14 cellular contexts compared by ENCODE assay signal in the genomic region with DNA sequence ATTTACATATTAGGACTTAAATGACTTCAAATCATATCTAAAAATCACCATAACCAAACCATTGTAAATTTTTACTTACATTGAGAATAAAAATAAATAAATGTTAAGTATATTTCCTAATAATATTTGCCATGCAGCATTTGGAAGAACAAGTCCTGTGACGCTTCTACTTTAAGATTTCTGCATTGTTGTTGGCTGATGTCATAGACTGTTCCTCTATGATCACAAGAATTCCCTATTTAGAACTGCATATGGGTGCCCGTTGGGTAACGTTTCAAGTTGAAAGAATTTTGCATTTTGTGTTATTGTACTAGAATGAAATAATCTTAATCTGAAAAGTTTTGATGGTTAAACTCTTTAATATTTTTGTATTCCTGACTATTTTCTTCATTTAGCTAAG. TPM values are rescaled to one million over a fixed set of nuclear protein-coding genes. Genes with fewer than 3 reads are reported as not detected.
DNase-seq lines count a peak whose midpoint lies in the region; ATAC-seq and TF ChIP-seq lines count a peak whose summit lies in the region.
"Had no signal": no experiment of that assay in that cellular context is flagged by ENCODE, and none has a peak within 500 bp of the region (broad histone marks: within the 10 kb centered on the region; RNA-seq: fewer than 3 reads in every experiment).

No MANE protein-coding gene starts in this region.

- no peaks in the 10 kb centered on the region for H3K9me3 ChIP-seq in muscle layer of colon (ENCODE audit: low read length)

- peaks cover 6% of the 10 kb centered on the region; the same call in 1 of the 2 replicates for H3K36me3 Mint-ChIP-seq in HFFc6 (ENCODE audit: low read depth)

- CTCF ChIA-PET in AG04449 (lab: Yijun Ruan, JAX): no interaction called here

- no peak for TF ChIP-seq CTCF in AG04449 (IDR thresholded peaks at IDR 0.05; ENCODE audit: insufficient read depth, low read length, missing control alignments)
- no peak for TF ChIP-seq CTCF in HFFc6 (IDR thresholded peaks at IDR 0.05)
- TF ChIP-seq CTCF in cardiac fibroblast (IDR thresholded peaks at IDR 0.05; ENCODE audit: low read depth, low read length): no peak

- no peaks in the 10 kb centered on the region for H3K27me3 ChIP-seq in muscle layer of colon (ENCODE audit: control insufficient read depth in 1 of 2, insufficient read depth in 2 of 2, low read length in 2 of 2)

- no peaks in the 10 kb centered on the region; the same call in 1 of the 2 replicates for H3K27me3 Mint-ChIP-seq in HFFc6 (ENCODE audit: insufficient read depth)

- H3K4me3 ChIP-seq in AG04449 (ENCODE audit: low read depth, low read length): no peak overlapping the region
- H3K4me3 ChIP-seq in cardiac fibroblast (replicated peaks in 1 of 2; ENCODE audit: low read depth in 2 of 2, low read length in 2 of 2): no peak overlapping the region
- no peak overlapping the region for H3K4me3 ChIP-seq in muscle layer of colon (ENCODE audit: low read depth in 1 of 2, low read length in 2 of 2)

- H3K4me1 Mint-ChIP-seq in HFFc6 (ENCODE audit: low read depth): peaks cover 72% of the 10 kb centered on the region

- POLR2A ChIA-PET in AG04449 (lab: Yijun Ruan, JAX): interaction anchor here (1.1 to 1.4 kb wide), 2 partner anchors 17 to 20 kb away, joined by 4 read pairs; no protein-coding TSS in a partner anchor

- peak overlapping the region; percentile 43 for H3K27ac ChIP-seq in muscle layer of colon (ENCODE audit: low read depth, low read length)
- H3K27ac ChIP-seq: KMS-11, parathyroid adenoma had no signal

- H3K27ac Mint-ChIP-seq in HFFc6: peak overlapping the region; percentile 92
- H3K27ac Mint-ChIP-seq: activated naive CD4-positive, alpha-beta T cell treated with anti-CD3 and anti-CD28 coated beads for 36 hours had no signal

- H3K9me3 Mint-ChIP-seq in HFFc6: no peaks in the 10 kb centered on the region
- H3K9me3 Mint-ChIP-seq: activated naive CD4-positive, alpha-beta T cell treated with anti-CD3 and anti-CD28 coated beads for 36 hours had no signal

- DNase-seq in AG04449 (ENCODE audit: low read depth, low spot score) (peak; percentile 58), HFFc6 (peak; percentile 55), cardiac fibroblast (ENCODE audit: low read depth in 2 of 2) (peak; percentile 82 to 92), occipital lobe (lab: John Stamatoyannopoulos, UW) (no peak), NK-92 (lab: John Stamatoyannopoulos, UW; ENCODE audit: unreplicated experiment) (no peak)
- no peak for DNase-seq in activated CD4-positive, CD25-positive, alpha-beta regulatory T cell (lab: John Stamatoyannopoulos, UW)
- DNase-seq: activated CD4-positive, alpha-beta T cell treated with anti-CD3 and anti-CD28 coated beads, Interleukin-2, amount 50 U/mL, for 4 hours; activated naive CD4-positive, alpha-beta T cell treated with anti-CD3 and anti-CD28 coated beads for 36 hours; effector CD4-positive, alpha-beta T cell; NCI-H510A had no signal

- H3K4me1 ChIP-seq in muscle layer of colon (ENCODE audit: insufficient read depth, low read length): peaks cover 32% of the 10 kb centered on the region

- peak overlapping the region; percentile 46 for H3K4me3 Mint-ChIP-seq in HFFc6
- H3K4me3 Mint-ChIP-seq: activated naive CD4-positive, alpha-beta T cell treated with anti-CD3 and anti-CD28 coated beads for 36 hours had no signal

- H3K9ac ChIP-seq in muscle layer of colon (ENCODE audit: low read length): no peak overlapping the region
- H3K9ac ChIP-seq: KMS-11, parathyroid adenoma had no signal

- no peaks in the 10 kb centered on the region for H3K36me3 ChIP-seq in muscle layer of colon (ENCODE audit: insufficient read depth, low read length)

- ATAC-seq in GM21390 (IDR thresholded peaks at IDR 0.05; ENCODE audit: unreplicated experiment): no peak

RNA-seq across cellular contexts. Expression of gene ITGB1, which starts 5.1 kb away (rescaled TPM):
- 1,000 to 10,000 TPM; 1,442 to 1,960 (median 1,623) TPM for total RNA-seq in HFFc6 (2021; fragmentation: NEBNext Ultra II Directional; extraction: Animal tissue kit (Norgen Biotek cat#: 25700))
- total RNA-seq in occipital lobe: 102 TPM

Comparison
In these comparisons a context has a peak if more than half of its experiments do, and no peak if none do; other contexts are left out.
1. DNase-seq: peak in AG04449 (single experiment), HFFc6 (single experiment) and cardiac fibroblast (2 of 2); none in occipital lobe (single experiment), NK-92 (single experiment) and activated CD4-positive, CD25-positive, alpha-beta regulatory T cell (0 of 4).
2. RNA of gene ITGB1, which starts 5.1 kb away (total RNA-seq): 1,442 to 1,960 TPM in HFFc6; 102 TPM in occipital lobe (single experiment); every median in the first group is over 10 times any median in the second.